ENCODE assay signal across 1 cellular context in genomic region chr2:151762694-151763093, GRCh38.
A peak's percentile ranks its signal among the peaks of the same experiment; 100 is the strongest.
TF ChIP-seq lines count a peak whose summit lies in the region.

No MANE protein-coding gene starts in this region.

TF ChIP-seq in K562, 482 proteins besides CTCF, POLR2A, EP300 and RAD21:
- TF ChIP-seq ZFPM2 (CRISPR knock-in tag; IDR thresholded peaks at IDR 0.05) (no peak), ZBTB9 (CRISPR knock-in tag; IDR thresholded peaks at IDR 0.05) (peak; percentile 23; the same call in 1 of the 2 replicates), ZNF76 (CRISPR knock-in tag; IDR thresholded peaks at IDR 0.05; ENCODE audit: borderline replicate concordance) (no peak), CXXC5 (CRISPR knock-in tag; IDR thresholded peaks at IDR 0.05) (0 out of 2 replicates have a peak, but pooled peaks have one; percentile 38), ETV6 (IDR thresholded peaks at IDR 0.05; ENCODE audit: borderline replicate concordance in 1 of 2, low read depth in 2 of 2, low read length in 1 of 2) (no peak), ETV6 (CRISPR knock-in tag; IDR thresholded peaks at IDR 0.05; ENCODE audit: borderline replicate concordance) (no peak), CBFA2T3 (IDR thresholded peaks at IDR 0.05) (peak; percentile 36; the same call in 1 of the 2 replicates), TEAD4 (IDR thresholded peaks at IDR 0.05; ENCODE audit: low read length) (0 out of 2 replicates have a peak, but pooled peaks have one; percentile 11), TEAD4 (CRISPR knock-in tag; IDR thresholded peaks at IDR 0.05; ENCODE audit: borderline replicate concordance) (no peak), THRB (CRISPR knock-in tag; conservative IDR thresholded peaks at IDR 0.05) (0 out of 2 replicates have a peak, but pooled peaks have one; percentile 17), KDM1A (IDR thresholded peaks at IDR 0.05) (peak; percentile 13 to 36; a peak in 1 of 4 replicates), NKRF (IDR thresholded peaks at IDR 0.05; ENCODE audit: borderline replicate concordance) (no peak), STAT5A (IDR thresholded peaks at IDR 0.05; ENCODE audit: borderline replicate concordance, low read length) (no peak), FOS (IDR thresholded peaks at IDR 0.05; ENCODE audit: extremely low read depth, insufficient read length) (no peak)
